19 cellular contexts compared by ENCODE assay signal in genomic region chr3:113834983-113835382, GRCh38. TPM values are rescaled to one million over a fixed set of nuclear protein-coding genes. Genes with fewer than 3 reads are reported as not detected.
DNase-seq lines count a peak whose midpoint lies in the region; ATAC-seq, FAIRE-seq and TF ChIP-seq lines count a peak whose summit lies in the region.
"Had no signal": no experiment of that assay in that cellular context is flagged by ENCODE, and none has a peak within 500 bp of the region (broad histone marks: within the 10 kb centered on the region; RNA-seq: fewer than 3 reads in every experiment).

No MANE protein-coding gene starts in this region.

- no peak for TF ChIP-seq POLR2A in right lobe of liver (IDR thresholded peaks at IDR 0.05)
- no peak for TF ChIP-seq POLR2A in thyroid gland (IDR thresholded peaks at IDR 0.05)

- H3K9me3 ChIP-seq in right lobe of liver (no peaks in the 10 kb centered on the region), thyroid gland (no peaks in the 10 kb centered on the region)
- H3K9me3 ChIP-seq: esophagus squamous epithelium, testis had no signal

- intact Hi-C loops in right lobe of liver (cut with DNase I), result no loop called here
- intact Hi-C loops in thyroid gland (cut with DNase I), result loop anchor here (5.0 to 10.0 kb wide), 2 partner anchors 77 to 100 kb away; no protein-coding TSS in a partner anchor

- TF ChIP-seq CTCF in bronchial epithelial cell (IDR thresholded peaks at IDR 0.05; ENCODE audit: insufficient read depth, low read length, severe bottlenecking), result no peak
- TF ChIP-seq CTCF in right lobe of liver (IDR thresholded peaks at IDR 0.05), result no peak
- TF ChIP-seq CTCF in thyroid gland (IDR thresholded peaks at IDR 0.05), result no peak

- H3K4me1 ChIP-seq in right lobe of liver (no peaks in the 10 kb centered on the region), thyroid gland (peaks cover 0 to 10% of the 10 kb centered on the region in 2 donors)
- H3K4me1 ChIP-seq: testis had no signal

- H3K27me3 ChIP-seq in bronchial epithelial cell (ENCODE audit: control insufficient read depth, insufficient read depth, low read length) (no peaks in the 10 kb centered on the region), right lobe of liver (no peaks in the 10 kb centered on the region), thyroid gland (no peaks in the 10 kb centered on the region)
- H3K27me3 ChIP-seq: esophagus squamous epithelium, testis had no signal

- ATAC-seq in right lobe of liver (peak in 3 of 4 donors; percentile 9 to 66 (median 45)), GM18520 (IDR thresholded peaks at IDR 0.05; ENCODE audit: unreplicated experiment) (no peak)

- H3K4me3 ChIP-seq in bronchial epithelial cell (ENCODE audit: low read depth, low read length) (no peak overlapping the region), right lobe of liver (no peak overlapping the region), thyroid gland (replicated peaks in 1 of 3) (no peak overlapping the region)
- H3K4me3 ChIP-seq: esophagus squamous epithelium, GM23248, testis had no signal

- FAIRE-seq in bronchial epithelial cell (lab: Jason Lieb, UNC), result no peak

- H3K27ac ChIP-seq in right lobe of liver (peak overlapping the region; percentile 30 to 72 (median 30)), thyroid gland (no peak overlapping the region)
- H3K27ac ChIP-seq: 22Rv1, esophagus squamous epithelium, GM23248, testis, VCaP had no signal

- H3K36me3 ChIP-seq in bronchial epithelial cell (ENCODE audit: control insufficient read depth, insufficient read depth, low read length) (no peaks in the 10 kb centered on the region), right lobe of liver (no peaks in the 10 kb centered on the region), thyroid gland (no peaks in the 10 kb centered on the region)
- H3K36me3 ChIP-seq: esophagus squamous epithelium had no signal

- DNase-seq in DMS53 (lab: John Stamatoyannopoulos, UW) (peak; percentile 29), DMS53 treated with DMSO at 0.1 percent for 48 hours (lab: John Stamatoyannopoulos, UW; ENCODE audit: unreplicated experiment) (no peak), bronchial epithelial cell (ENCODE audit: low read depth) (peak; percentile 66), right lobe of liver (no peak), HuH-7 (ENCODE audit: low spot score) (no peak), thyroid gland (no peak)
- no peak for DNase-seq in activated CD8-positive, alpha-beta memory T cell treated with anti-CD3 and anti-CD28 coated beads, Interleukin-2, amount 50 U/mL, for 48 hours
- DNase-seq: activated CD4-positive, alpha-beta T cell treated with anti-CD3 and anti-CD28 coated beads, Interleukin-2, amount 10 ng/mL, durations not matched to agents 24 days and 14 days; esophagus squamous epithelium; GM23248; NCI-H146; NCI-H524 treated with DMSO at 0.1 percent for 48 hours; posterior cingulate gyrus; SK-N-SH; stimulated activated CD4-positive, alpha-beta T cell treated with anti-CD3 and anti-CD28 coated beads, Interleukin-1b, Interleukin-23, amount 100 ng/mL, for 48 hours; testis had no signal

RNA-seq across cellular contexts. Expression of gene GRAMD1C, which starts 3.6 kb away (rescaled TPM):
- total RNA-seq in bronchial epithelial cell (1.1 and 1.3 TPM in 2 replicates), right lobe of liver (10 to 100 TPM in 4 of 6 experiments, 1 to 10 TPM in 2; 7.6 to 16.9 (median 11.1) TPM), thyroid gland (10 to 100 TPM in 2 of 4 donors, 1 to 10 TPM in 2; 5.8 to 20.2 (median 9.1) TPM)
- total RNA-seq: activated CD4-positive, alpha-beta T cell treated with anti-CD3 and anti-CD28 coated beads, Interleukin-2, amount 10 ng/mL, durations not matched to agents 24 days and 14 days had no signal

Comparison
In these comparisons a context has a peak if more than half of its experiments do, and no peak if none do; other contexts are left out.
1. DNase-seq: peak in DMS53 (single experiment) and bronchial epithelial cell (single experiment); none in DMS53 treated with DMSO at 0.1 percent for 48 hours (single experiment), right lobe of liver (0 of 3), HuH-7 (single experiment), activated CD8-positive, alpha-beta memory T cell treated with anti-CD3 and anti-CD28 coated beads, Interleukin-2, amount 50 U/mL, for 48 hours (single experiment) and thyroid gland (0 of 2).
2. H3K27ac ChIP-seq: peak in right lobe of liver (3 of 3); none in thyroid gland (0 of 3).